21 cellular contexts compared by ENCODE assay signal in the genomic region with DNA sequence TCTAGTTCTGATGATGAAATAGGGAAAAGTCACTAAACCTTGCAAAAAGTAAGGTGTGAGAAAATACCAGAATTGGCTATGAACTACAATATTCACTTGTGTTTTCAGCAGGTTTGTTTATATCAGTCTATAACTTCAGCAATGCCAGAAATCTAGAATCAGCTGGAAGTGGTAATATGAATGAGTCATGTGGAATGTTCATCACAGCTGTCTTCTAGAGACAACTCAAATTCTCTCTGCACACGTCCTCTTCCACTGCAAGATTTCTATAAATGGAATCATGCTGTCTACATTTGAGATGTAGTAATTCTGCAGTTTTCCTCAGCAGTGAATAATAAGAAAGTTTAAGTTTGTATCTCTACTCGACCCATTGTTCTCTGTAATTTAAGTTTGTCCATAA.
"Had no signal": no experiment of that assay in that cellular context is flagged by ENCODE, and none has a peak within 500 bp of the region (broad histone marks: within the 10 kb centered on the region; RNA-seq: fewer than 3 reads in every experiment).

No MANE protein-coding gene starts in this region.

- DNase-seq: effector memory CD8-positive, alpha-beta T cell; foreskin fibroblast; glutamatergic neuron; kidney; left cardiac atrium; left ventricle myocardium inferior; lower lobe of right lung; naive thymus-derived CD4-positive, alpha-beta T cell; nephron progenitor cell; posterior cingulate gyrus; stimulated activated CD4-positive, alpha-beta T cell treated with anti-CD3 and anti-CD28 coated beads, Interleukin-2, amount 100 ng/mL, for 24 hours; stimulated activated CD4-positive, alpha-beta T cell treated with anti-CD3 and anti-CD28 coated beads, Interleukin-4, amount 100 ng/mL, for 4 hours; stimulated activated naive B cell treated with anti-CD40 and anti-IgM and Interleukin-4, amounts not matched to agents 10 μg/mL and 1 μg/mL and 100 μg/mL, for 72 hours; stomach; substantia nigra; trophoblast cell had no signal

- H3K9me3 ChIP-seq: esophagus muscularis mucosa, gastroesophageal sphincter, left ventricle myocardium inferior, lower lobe of right lung had no signal

- H3K4me1 ChIP-seq: esophagus muscularis mucosa, gastroesophageal sphincter, left ventricle myocardium inferior, lower lobe of right lung, stomach had no signal

- H3K27me3 ChIP-seq: esophagus muscularis mucosa, gastroesophageal sphincter, stomach had no signal

- H3K36me3 ChIP-seq: esophagus muscularis mucosa, gastroesophageal sphincter, left ventricle myocardium inferior, lower lobe of right lung, stomach had no signal

- ATAC-seq: effector memory CD8-positive, alpha-beta T cell; gastroesophageal sphincter; left cardiac atrium; lower lobe of right lung; naive thymus-derived CD4-positive, alpha-beta T cell; sciatic nerve; stimulated activated naive B cell treated with anti-CD40 and anti-IgM and Interleukin-4, amounts not matched to agents 10 μg/mL and 1 μg/mL and 100 μg/mL, for 72 hours had no signal

- H3K4me3 ChIP-seq: esophagus muscularis mucosa, gastroesophageal sphincter, left ventricle myocardium inferior, lower lobe of right lung, skin epidermis, stomach had no signal

- H3K27ac ChIP-seq: epithelial cell of prostate, esophagus muscularis mucosa, gastroesophageal sphincter, left ventricle myocardium inferior, lower lobe of right lung, skin epidermis, stomach had no signal
